In the genomic region with DNA sequence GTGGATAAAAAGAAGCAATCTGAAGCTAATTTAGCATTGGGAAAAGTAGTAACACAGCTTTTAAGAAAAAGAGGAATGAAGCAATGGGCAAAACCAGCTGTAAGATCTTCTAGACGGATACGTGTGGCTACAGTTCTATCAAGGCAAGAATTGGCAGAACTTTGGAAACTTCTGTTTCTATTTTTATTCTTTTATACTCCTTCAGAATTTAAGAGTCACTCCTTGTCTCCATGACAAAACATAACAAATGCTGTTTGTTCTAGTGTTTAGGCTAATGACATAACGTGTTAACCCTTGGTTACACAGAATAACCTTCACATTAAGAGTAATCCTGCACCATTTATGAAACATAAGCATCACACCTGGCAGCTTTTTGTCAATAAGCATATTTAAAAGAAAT, we compare ENCODE assay signal across 22 cellular contexts.
A peak's percentile ranks its signal among the peaks of the same experiment; 100 is the strongest.
DNase-seq lines count a peak whose midpoint lies in the region; ATAC-seq and TF ChIP-seq lines count a peak whose summit lies in the region.
"Had no signal": no experiment of that assay in that cellular context is flagged by ENCODE, and none has a peak within 500 bp of the region (broad histone marks: within the 10 kb centered on the region; RNA-seq: fewer than 3 reads in every experiment).

No MANE protein-coding gene starts in this region.

- H3K36me3 ChIP-seq in left ventricle myocardium inferior (no peaks in the 10 kb centered on the region), lung (ENCODE audit: control insufficient read depth in 2 of 2, insufficient read depth in 2 of 2, low read length in 2 of 2) (no peaks in the 10 kb centered on the region)
- H3K36me3 ChIP-seq: esophagus squamous epithelium, prostate gland had no signal

- peaks cover 10% of the 10 kb centered on the region for H3K4me1 ChIP-seq in left ventricle myocardium inferior
- H3K4me1 ChIP-seq in lung (ENCODE audit: control insufficient read depth in 2 of 2, insufficient read depth in 2 of 2, low read length in 2 of 2) = peaks cover 0 to 6% of the 10 kb centered on the region in 2 donors
- H3K4me1 ChIP-seq: prostate gland had no signal

- H3K27ac ChIP-seq in left ventricle myocardium inferior (replicated peaks) (no peak overlapping the region), lung (ENCODE audit: low read depth in 1 of 2, low read length in 1 of 2) (no peak overlapping the region)
- H3K27ac ChIP-seq: esophagus squamous epithelium, prostate gland had no signal

- WGBS in lung, 2 donors = 38 to 64% methylated on average over 3 of the region's 3 CpGs

- DNase-seq in Right ventricle myocardium superior = no peak
- DNase-seq in left ventricle myocardium inferior = no peak
- peak; percentile 9 for DNase-seq in choroid plexus epithelial cell (ENCODE audit: low read depth)
- DNase-seq in lung (ENCODE audit: low spot score) = no peak
- no peak for DNase-seq in T-helper 2 cell treated with Interferon-gamma antibody and Interleukin-4, amounts not matched to agents 5 μg/mL and 100 μg/mL, for 36 hours (ENCODE audit: low spot score)
- no peak for DNase-seq in T-helper 9 cell
- no peak for DNase-seq in NCI-H1105 (lab: John Stamatoyannopoulos, UW)
- DNase-seq: activated CD8-positive, alpha-beta memory T cell treated with anti-CD3 and anti-CD28 coated beads for 24 hours; DMS153; esophagus squamous epithelium; GDM1; head of caudate nucleus; NCI-H1930; RPMI8226; stimulated activated CD4-positive, alpha-beta T cell treated with anti-CD3 and anti-CD28 coated beads, Interleukin-12 subunit alpha, Interleukin-12 subunit beta, amount 100 ng/mL, for 4 hours; T1000 had no signal

- H3K4me3 ChIP-seq in left ventricle myocardium inferior = no peak overlapping the region
- H3K4me3 ChIP-seq in choroid plexus epithelial cell (ENCODE audit: low read depth, low read length) = no peak overlapping the region
- H3K4me3 ChIP-seq in lung = no peak overlapping the region
- H3K4me3 ChIP-seq: esophagus squamous epithelium, prostate gland had no signal

- H3K9me3 Mint-ChIP-seq in T-helper 2 cell treated with Interferon-gamma antibody and Interleukin-4, amounts not matched to agents 5 μg/mL and 100 μg/mL, for 36 hours = peaks cover 15% of the 10 kb centered on the region

- no peak overlapping the region for H3K4me3 Mint-ChIP-seq in T-helper 2 cell treated with Interferon-gamma antibody and Interleukin-4, amounts not matched to agents 5 μg/mL and 100 μg/mL, for 36 hours
- H3K4me3 Mint-ChIP-seq: CD14-positive monocyte, IgD-negative memory B cell had no signal

- ATAC-seq in Right ventricle myocardium superior (ENCODE audit: poor library complexity) (peak; percentile 75), lung (ENCODE audit: insufficient read depth, low FRiP score) (peak; percentile 38), HG02642 (IDR thresholded peaks at IDR 0.05; ENCODE audit: poor library complexity, unreplicated experiment) (no peak)
- ATAC-seq: activated CD4-positive, CD25-positive, alpha-beta regulatory T cell treated with anti-CD3 and anti-CD28 coated beads, Interleukin-2, amount 50 U/mL, for 24 hours; activated naive CD4-positive, alpha-beta T cell treated with anti-CD3 and anti-CD28 coated beads, Interleukin-2, amount 50 U/mL, for 72 hours had no signal

- H3K27ac Mint-ChIP-seq in T-helper 2 cell treated with Interferon-gamma antibody and Interleukin-4, amounts not matched to agents 5 μg/mL and 100 μg/mL, for 36 hours = no peak overlapping the region
- H3K27ac Mint-ChIP-seq: activated naive CD4-positive, alpha-beta T cell treated with anti-CD3 and anti-CD28 coated beads, Interleukin-2, amount 50 U/mL, for 72 hours; CD14-positive monocyte; IgD-negative memory B cell had no signal

- intact Hi-C loops in Right ventricle myocardium superior (cut with DNase I) = no loop called here
- intact Hi-C loops in left ventricle myocardium inferior (cut with micrococcal nuclease) = no loop called here

- no peaks in the 10 kb centered on the region for H3K9me3 ChIP-seq in left ventricle myocardium inferior (replicated peaks)
- H3K9me3 ChIP-seq in lung (ENCODE audit: control insufficient read depth in 2 of 2, insufficient read depth in 1 of 2, low read length in 1 of 2) = no peaks in the 10 kb centered on the region
- H3K9me3 ChIP-seq: esophagus squamous epithelium, prostate gland had no signal

- TF ChIP-seq CTCF in left ventricle myocardium inferior (IDR thresholded peaks at IDR 0.05; ENCODE audit: borderline replicate concordance) = no peak
- TF ChIP-seq CTCF in choroid plexus epithelial cell (conservative IDR thresholded peaks at IDR 0.05; ENCODE audit: low read depth, low read length) = no peak
- TF ChIP-seq CTCF in lung (IDR thresholded peaks at IDR 0.05; ENCODE audit: control extremely low read depth, extremely low read depth) = no peak

- no peaks in the 10 kb centered on the region for H3K4me1 Mint-ChIP-seq in T-helper 2 cell treated with Interferon-gamma antibody and Interleukin-4, amounts not matched to agents 5 μg/mL and 100 μg/mL, for 36 hours (ENCODE audit: low read depth)
- H3K4me1 Mint-ChIP-seq: IgD-negative memory B cell had no signal

- H3K27me3 ChIP-seq in left ventricle myocardium inferior (ENCODE audit: low read depth) = no peaks in the 10 kb centered on the region
- no peaks in the 10 kb centered on the region for H3K27me3 ChIP-seq in lung (ENCODE audit: control insufficient read depth, insufficient read depth)
- H3K27me3 ChIP-seq: esophagus squamous epithelium had no signal

- no peaks in the 10 kb centered on the region for H3K27me3 Mint-ChIP-seq in T-helper 2 cell treated with Interferon-gamma antibody and Interleukin-4, amounts not matched to agents 5 μg/mL and 100 μg/mL, for 36 hours (ENCODE audit: low read depth)
- H3K27me3 Mint-ChIP-seq: IgD-negative memory B cell had no signal

- H3K36me3 Mint-ChIP-seq in T-helper 2 cell treated with Interferon-gamma antibody and Interleukin-4, amounts not matched to agents 5 μg/mL and 100 μg/mL, for 36 hours (ENCODE audit: low read depth) = no peaks in the 10 kb centered on the region
- H3K36me3 Mint-ChIP-seq: activated naive CD4-positive, alpha-beta T cell treated with anti-CD3 and anti-CD28 coated beads, Interleukin-2, amount 50 U/mL, for 72 hours; CD14-positive monocyte; IgD-negative memory B cell had no signal
